ENCODE assay signal across 18 cellular contexts in the genomic region with DNA sequence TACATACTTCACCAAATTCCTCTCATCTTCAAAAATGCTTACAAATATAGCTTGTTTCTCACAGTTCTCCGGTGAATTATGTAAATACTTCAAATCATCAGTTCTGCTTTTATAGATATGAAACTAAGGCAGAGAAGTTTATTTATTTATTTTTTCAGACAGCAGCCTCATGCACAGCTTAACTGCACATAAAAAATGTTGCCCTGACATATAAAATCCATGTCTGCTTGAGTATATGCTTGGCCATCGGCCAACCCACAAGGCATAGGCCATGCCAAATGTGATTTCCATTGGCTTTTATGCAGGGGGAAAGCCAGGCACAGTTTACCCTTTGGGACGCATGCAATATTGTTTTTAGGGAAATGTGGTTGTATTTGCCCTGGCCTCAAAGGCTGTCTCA. TPM values are rescaled to one million over a fixed set of nuclear protein-coding genes. Genes with fewer than 3 reads are reported as not detected.
A peak's percentile ranks its signal among the peaks of the same experiment; 100 is the strongest.
DNase-seq lines count a peak whose midpoint lies in the region; TF ChIP-seq lines count a peak whose summit lies in the region.
"Had no signal": no experiment of that assay in that cellular context is flagged by ENCODE, and none has a peak within 500 bp of the region (broad histone marks: within the 10 kb centered on the region; RNA-seq: fewer than 3 reads in every experiment).

No MANE protein-coding gene starts in this region.

- no peaks in the 10 kb centered on the region for H3K27me3 ChIP-seq in ovary
- H3K27me3 ChIP-seq: neutrophil, vagina had no signal

- no peaks in the 10 kb centered on the region for H3K27me3 Mint-ChIP-seq in T-helper 2 cell treated with Interferon-gamma antibody and Interleukin-4, amounts not matched to agents 5 μg/mL and 100 μg/mL, for 36 hours (ENCODE audit: low read depth)
- H3K27me3 Mint-ChIP-seq: activated CD4-positive, alpha-beta memory T cell treated with anti-CD3 and anti-CD28 coated beads, Interleukin-2, amount 10 ng/mL, durations not matched to agents 7 days and 5 days; stimulated activated naive CD8-positive, alpha-beta T cell treated with anti-CD3 and anti-CD28 coated beads, Interleukin-15, Interleukin-2, amounts not matched to agents 100 ng/mL and 50 ng/mL, for 24 hours had no signal

- H3K36me3 ChIP-seq in ovary, result no peaks in the 10 kb centered on the region
- H3K36me3 ChIP-seq: neutrophil, vagina had no signal

- H3K9me3 Mint-ChIP-seq in T-helper 2 cell treated with Interferon-gamma antibody and Interleukin-4, amounts not matched to agents 5 μg/mL and 100 μg/mL, for 36 hours, result no peaks in the 10 kb centered on the region
- H3K9me3 Mint-ChIP-seq: activated CD4-positive, alpha-beta memory T cell treated with anti-CD3 and anti-CD28 coated beads, Interleukin-2, amount 10 ng/mL, durations not matched to agents 7 days and 5 days; activated T-helper 2 cell treated with anti-CD3 and anti-CD28 coated beads, Interferon-gamma antibody, Interleukin-2, Interleukin-4, amounts not matched to agents 10 μg/mL and 5 μg/mL and 100 μg/mL, durations not matched to agents 14 hours and 24 hours and 36 hours; stimulated activated naive CD8-positive, alpha-beta T cell treated with anti-CD3 and anti-CD28 coated beads, Interleukin-15, Interleukin-2, amounts not matched to agents 100 ng/mL and 50 ng/mL, for 24 hours had no signal

- no peaks in the 10 kb centered on the region for H3K4me1 ChIP-seq in ovary (ENCODE audit: insufficient read depth)

- H3K36me3 Mint-ChIP-seq in T-helper 2 cell treated with Interferon-gamma antibody and Interleukin-4, amounts not matched to agents 5 μg/mL and 100 μg/mL, for 36 hours (ENCODE audit: low read depth), result peaks cover 6% of the 10 kb centered on the region

- H3K4me3 ChIP-seq in fibroblast of mammary gland (ENCODE audit: control insufficient read depth, low read depth, low read length) (no peak overlapping the region), ovary (no peak overlapping the region)
- H3K4me3 ChIP-seq: vagina had no signal

- H3K27ac Mint-ChIP-seq in T-helper 2 cell treated with Interferon-gamma antibody and Interleukin-4, amounts not matched to agents 5 μg/mL and 100 μg/mL, for 36 hours, result no peak overlapping the region
- H3K27ac Mint-ChIP-seq: activated CD4-positive, alpha-beta memory T cell treated with anti-CD3 and anti-CD28 coated beads, Interleukin-2, amount 10 ng/mL, durations not matched to agents 7 days and 5 days; activated T-helper 2 cell treated with anti-CD3 and anti-CD28 coated beads, Interferon-gamma antibody, Interleukin-2, Interleukin-4, amounts not matched to agents 10 μg/mL and 5 μg/mL and 100 μg/mL, durations not matched to agents 14 hours and 24 hours and 36 hours; stimulated activated naive CD8-positive, alpha-beta T cell treated with anti-CD3 and anti-CD28 coated beads, Interleukin-15, Interleukin-2, amounts not matched to agents 100 ng/mL and 50 ng/mL, for 24 hours had no signal

- TF ChIP-seq POLR2A in ovary (IDR thresholded peaks at IDR 0.05), result no peak

- no peak overlapping the region for H3K27ac ChIP-seq in ovary
- H3K27ac ChIP-seq: neutrophil, vagina had no signal

- no peak for TF ChIP-seq EP300 in ovary (IDR thresholded peaks at IDR 0.05)

- TF ChIP-seq CTCF in fibroblast of mammary gland (conservative IDR thresholded peaks at IDR 0.05; ENCODE audit: control insufficient read depth, insufficient read depth, low read depth, low read length) (no peak), ovary (IDR thresholded peaks at IDR 0.05) (no peak)

- intact Hi-C loops in ovary (cut with DNase I), result no loop called here

- no peak overlapping the region for H3K4me3 Mint-ChIP-seq in T-helper 2 cell treated with Interferon-gamma antibody and Interleukin-4, amounts not matched to agents 5 μg/mL and 100 μg/mL, for 36 hours
- H3K4me3 Mint-ChIP-seq: activated CD4-positive, alpha-beta memory T cell treated with anti-CD3 and anti-CD28 coated beads, Interleukin-2, amount 10 ng/mL, durations not matched to agents 7 days and 5 days; stimulated activated naive CD8-positive, alpha-beta T cell treated with anti-CD3 and anti-CD28 coated beads, Interleukin-15, Interleukin-2, amounts not matched to agents 100 ng/mL and 50 ng/mL, for 24 hours had no signal

- 31 to 48% (median 39%) methylated on average over 3 of the region's 3 CpGs for WGBS in ovary, 3 donors

- H3K4me1 Mint-ChIP-seq in T-helper 2 cell treated with Interferon-gamma antibody and Interleukin-4, amounts not matched to agents 5 μg/mL and 100 μg/mL, for 36 hours (ENCODE audit: low read depth), result peaks cover 13% of the 10 kb centered on the region

- H3K9me3 ChIP-seq in ovary, result no peaks in the 10 kb centered on the region
- H3K9me3 ChIP-seq: neutrophil, vagina had no signal

- DNase-seq in NCI-H2196 (lab: John Stamatoyannopoulos, UW; ENCODE audit: unreplicated experiment) (peak; percentile 6), NCI-H2196 treated with DMSO at 0.1 percent for 48 hours (lab: John Stamatoyannopoulos, UW; ENCODE audit: unreplicated experiment) (no peak), NCI-H226 (peak; percentile 48), fibroblast of mammary gland (ENCODE audit: low read depth) (peak; percentile 39), smooth muscle cell of the brain vasculature (ENCODE audit: low read depth, low spot score) (peak; percentile 7), ovary (no peak), D341Med (ENCODE audit: low spot score) (no peak)
- no peak for DNase-seq in T-helper 2 cell treated with Interferon-gamma antibody and Interleukin-4, amounts not matched to agents 5 μg/mL and 100 μg/mL, for 36 hours (ENCODE audit: low spot score)
- DNase-seq: activated CD4-positive, alpha-beta memory T cell treated with anti-CD3 and anti-CD28 coated beads, Interleukin-2, amount 10 ng/mL, durations not matched to agents 7 days and 5 days; effector CD8-positive, alpha-beta T cell; mammary epithelial cell; NCI-H1694; NCI-H82; SIG-M5 had no signal

RNA-seq across cellular contexts. Expression of gene PHACTR2, which starts 57.3 kb away (rescaled TPM):
- total RNA-seq in ovary, result 10 to 100 TPM; 29.0 to 76.2 (median 47.9) TPM
- 10 to 100 TPM in 1 of 2 donors, 1 to 10 TPM in 1; 9.8 to 21.4 TPM for polyA plus RNA-seq in ovary

Comparison
In these comparisons a context has a peak if more than half of its experiments do, and no peak if none do; other contexts are left out.
1. DNase-seq: peak in NCI-H2196 (single experiment), NCI-H226 (single experiment), fibroblast of mammary gland (single experiment) and smooth muscle cell of the brain vasculature (single experiment); none in NCI-H2196 treated with DMSO at 0.1 percent for 48 hours (single experiment), T-helper 2 cell treated with Interferon-gamma antibody and Interleukin-4, amounts not matched to agents 5 μg/mL and 100 μg/mL, for 36 hours (single experiment), ovary (0 of 5) and D341Med (single experiment).